16 cellular contexts compared by ENCODE assay signal in genomic region chr16:34802396-34802795, GRCh38.
A peak's percentile ranks its signal among the peaks of the same experiment; 100 is the strongest.
DNase-seq lines count a peak whose midpoint lies in the region; TF ChIP-seq lines count a peak whose summit lies in the region.
"Had no signal": no experiment of that assay in that cellular context is flagged by ENCODE, and none has a peak within 500 bp of the region (broad histone marks: within the 10 kb centered on the region; RNA-seq: fewer than 3 reads in every experiment).

No MANE protein-coding gene starts in this region.

- no peak for TF ChIP-seq CTCF in GM13977 (IDR thresholded peaks at IDR 0.05; ENCODE audit: extremely low read depth, insufficient read depth, missing control alignments)
- TF ChIP-seq CTCF in hepatocyte (IDR thresholded peaks at IDR 0.05; ENCODE audit: poor library complexity): no peak
- no peak for TF ChIP-seq CTCF in testis (IDR thresholded peaks at IDR 0.05)

- TF ChIP-seq POLR2A in testis (IDR thresholded peaks at IDR 0.05): no peak

- H3K9me2 ChIP-seq in hepatocyte (replicated peaks; ENCODE audit: insufficient read depth): no peaks in the 10 kb centered on the region

- H3K27me3 ChIP-seq in hepatocyte (no peaks in the 10 kb centered on the region), testis (no peaks in the 10 kb centered on the region)

- no peaks in the 10 kb centered on the region for H3K79me2 ChIP-seq in hepatocyte

- intact Hi-C loops in testis (cut with DNase I; ENCODE audit: low total_unique reads): no loop called here

- no peak overlapping the region for H3K27ac ChIP-seq in hepatocyte
- H3K27ac ChIP-seq in testis: no peak overlapping the region
- H3K27ac ChIP-seq: C4-2B had no signal

- no peak overlapping the region for H2AFZ ChIP-seq in hepatocyte
- H2AFZ ChIP-seq: GM23338 had no signal

- DNase-seq in D341Med (ENCODE audit: low spot score) (peak; percentile 5), GM13977 (ENCODE audit: low spot score) (peak; percentile 0), hepatocyte (ENCODE audit: low spot score) (peak; percentile 1), testis (no peak), NCI-H524 (lab: John Stamatoyannopoulos, UW) (no peak), kidney tubule cell (ENCODE audit: low spot score) (no peak), NCI-H2227 treated with DMSO at 0.1 percent for 48 hours (lab: John Stamatoyannopoulos, UW) (no peak)
- DNase-seq: ACHN; CD4-positive, alpha-beta T cell; DMS79 treated with DMSO at 0.1 percent for 48 hours; GF-D8; HFFc6; KBM-7 had no signal

- H3K4me2 ChIP-seq in hepatocyte: no peak overlapping the region
- H3K4me2 ChIP-seq: GM23338 had no signal

- no peaks in the 10 kb centered on the region for H3K36me3 ChIP-seq in hepatocyte (replicated peaks; ENCODE audit: insufficient read depth, low read depth)
- no peaks in the 10 kb centered on the region for H3K36me3 ChIP-seq in testis (ENCODE audit: low read depth, missing control alignments)

- in situ Hi-C loops in GM13977 (cut with MboI; ENCODE audit: low pct_unique_long_range_greater_than_20kb, low sequenced_read_pairs, unreplicated experiment): no loop called here

- H3K4me1 ChIP-seq in hepatocyte (ENCODE audit: insufficient read depth) (no peaks in the 10 kb centered on the region), testis (no peaks in the 10 kb centered on the region)

- H3K9me3 ChIP-seq in hepatocyte (ENCODE audit: low read depth): peaks cover 5% of the 10 kb centered on the region
- H3K9me3 ChIP-seq in testis: no peaks in the 10 kb centered on the region

- H3K4me3 ChIP-seq in hepatocyte (no peak overlapping the region), testis (peak overlapping the region; percentile 24 to 55)
- H3K4me3 ChIP-seq: GM12878, GM23338 had no signal

- H4K20me1 ChIP-seq in hepatocyte (ENCODE audit: insufficient read depth, poor library complexity, severe bottlenecking): no peaks in the 10 kb centered on the region

- 100% methylated on average over 2 of the region's 55 CpGs for WGBS in hepatocyte (ENCODE audit: low lambda C conversion rate, missing lambda C conversion rate)
- WGBS in testis, 2 donors: 40 to 43% methylated on average over 19 to 51 of the region's 55 CpGs

Comparison
In these comparisons a context has a peak if more than half of its experiments do, and no peak if none do; other contexts are left out.
1. DNase-seq: peak in D341Med (single experiment), GM13977 (single experiment) and hepatocyte (single experiment); none in testis (single experiment), NCI-H524 (0 of 2), kidney tubule cell (single experiment) and NCI-H2227 treated with DMSO at 0.1 percent for 48 hours (single experiment).